ENCODE assay signal across 8 cellular contexts in genomic region chr13:41263261-41263971, GRCh38. TPM values are rescaled to one million over a fixed set of nuclear protein-coding genes. Genes with fewer than 3 reads are reported as not detected.
DNase-seq lines count a peak whose midpoint lies in the region; ATAC-seq lines count a peak whose summit lies in the region.

Gene MTRF1, minus strand, starts transcription at chr13:41263576. Its CDS starts 2,669 bp downstream, at chr13:41260907.

- no peaks in the 10 kb centered on the region for H3K36me3 ChIP-seq in CD4-positive, alpha-beta memory T cell (ENCODE audit: insufficient read depth, low read length)

- H3K27ac ChIP-seq in CD4-positive, alpha-beta memory T cell (ENCODE audit: low read depth, low read length), result peak within 1 kb of the TSS; percentile 67

- H3K4me1 ChIP-seq in CD4-positive, alpha-beta memory T cell (ENCODE audit: insufficient read depth, low read length), result peaks cover 19% of the 10 kb centered on the region

- no peaks in the 10 kb centered on the region for H3K27me3 Mint-ChIP-seq in CD4-positive, alpha-beta memory T cell
- H3K27me3 Mint-ChIP-seq in activated CD8-positive, alpha-beta T cell treated with anti-CD3 and anti-CD28 coated beads, Interleukin-2, amount 10 ng/mL, durations not matched to agents 7 days and 5 days (ENCODE audit: low read depth), result no peaks in the 10 kb centered on the region

- intact Hi-C loops in CD4-positive, alpha-beta memory T cell (cut with micrococcal nuclease), result loop anchor here (1.0 to 10.0 kb wide), 9 partner anchors 48 to 1011 kb away; partner anchors contain the start of genes AKAP11, DGKH, KBTBD6 and KBTBD7

- peak within 1 kb of the TSS; percentile 94 to 99 (median 98) for H3K4me3 Mint-ChIP-seq in CD4-positive, alpha-beta memory T cell
- H3K4me3 Mint-ChIP-seq in activated CD8-positive, alpha-beta T cell treated with anti-CD3 and anti-CD28 coated beads, Interleukin-2, amount 10 ng/mL, durations not matched to agents 7 days and 5 days, result peak within 1 kb of the TSS; percentile 94

- H3K4me3 ChIP-seq in CD4-positive, alpha-beta memory T cell (ENCODE audit: low read length in 2 of 2), result peak within 1 kb of the TSS; percentile 80 to 82

- peak within 1 kb of the TSS; percentile 88 to 99 (median 98) for H3K27ac Mint-ChIP-seq in CD4-positive, alpha-beta memory T cell
- H3K27ac Mint-ChIP-seq in activated CD8-positive, alpha-beta T cell treated with anti-CD3 and anti-CD28 coated beads, Interleukin-2, amount 10 ng/mL, durations not matched to agents 7 days and 5 days, result peak within 1 kb of the TSS; percentile 97

- peaks cover 13 to 18% (median 15%) of the 10 kb centered on the region in 4 donors for H3K4me1 Mint-ChIP-seq in CD4-positive, alpha-beta memory T cell
- H3K4me1 Mint-ChIP-seq in activated CD8-positive, alpha-beta T cell treated with anti-CD3 and anti-CD28 coated beads, Interleukin-2, amount 10 ng/mL, durations not matched to agents 7 days and 5 days (ENCODE audit: low read depth), result peaks cover 25% of the 10 kb centered on the region

- H3K27me3 ChIP-seq in CD4-positive, alpha-beta memory T cell (ENCODE audit: insufficient read depth, low read length), result no peaks in the 10 kb centered on the region

- H3K9me3 ChIP-seq in CD4-positive, alpha-beta memory T cell (ENCODE audit: control insufficient read depth in 1 of 2, low read length in 2 of 2), result peaks cover 0 to 3% of the 10 kb centered on the region in 2 donors

- DNase-seq in CD4-positive, alpha-beta memory T cell, result peak; percentile 86 to 89 (median 87)
- DNase-seq in HK-2 (ENCODE audit: unreplicated experiment) (peak; percentile 66), NCI-H82 treated with DMSO at 0.1 percent for 48 hours (lab: John Stamatoyannopoulos, UW; ENCODE audit: unreplicated experiment) (peak; percentile 86), medulla oblongata (ENCODE audit: extremely low spot score) (peak; percentile 94)
- DNase-seq in activated CD8-positive, alpha-beta T cell treated with anti-CD3 and anti-CD28 coated beads, Interleukin-2, amount 10 ng/mL, durations not matched to agents 7 days and 5 days, result peak; percentile 88
- peak; percentile 72 for DNase-seq in effector CD4-positive, alpha-beta T cell
- DNase-seq in stimulated activated CD8-positive, alpha-beta memory T cell treated with anti-CD3 and anti-CD28 coated beads, Interleukin-12 subunit alpha, Interleukin-12 subunit beta, amount 100 ng/mL, for 1 hour (ENCODE audit: low read depth), result peak; percentile 55

- CTCF ChIA-PET in CD4-positive, alpha-beta memory T cell (lab: Charles Lee; ENCODE audit: partially characterized antibody), result no interaction called here
- CTCF ChIA-PET in activated CD8-positive, alpha-beta T cell treated with anti-CD3 and anti-CD28 coated beads, Interleukin-2, amount 10 ng/mL, durations not matched to agents 7 days and 5 days (lab: Charles Lee), result interaction anchor here (1.0 to 1.5 kb wide), 3 partner anchors 9 to 41 kb away, joined by 3 read pairs; no protein-coding TSS in a partner anchor

- peaks cover 0 to 6% (median 3%) of the 10 kb centered on the region in 8 donors for H3K9me3 Mint-ChIP-seq in CD4-positive, alpha-beta memory T cell
- H3K9me3 Mint-ChIP-seq in activated CD8-positive, alpha-beta T cell treated with anti-CD3 and anti-CD28 coated beads, Interleukin-2, amount 10 ng/mL, durations not matched to agents 7 days and 5 days (ENCODE audit: insufficient read depth), result peaks cover 10% of the 10 kb centered on the region

- peak; percentile 93 for ATAC-seq in GM19455 (IDR thresholded peaks at IDR 0.05; ENCODE audit: unreplicated experiment)
- peak; percentile 96 for ATAC-seq in activated CD8-positive, alpha-beta T cell treated with anti-CD3 and anti-CD28 coated beads, Interleukin-2, amount 10 ng/mL, durations not matched to agents 7 days and 5 days

- POLR2A ChIA-PET in CD4-positive, alpha-beta memory T cell (lab: Charles Lee; ENCODE audit: partially characterized antibody), result interaction anchor here (0.7 to 2.1 kb wide), 14 partner anchors 9 to 1008 kb away, joined by 3 to 7 read pairs (median 4); partner anchors contain the start of genes AKAP11, KBTBD7 and WBP4
- POLR2A ChIA-PET in activated CD8-positive, alpha-beta T cell treated with anti-CD3 and anti-CD28 coated beads, Interleukin-2, amount 10 ng/mL, durations not matched to agents 7 days and 5 days (lab: Charles Lee), result interaction anchor here (0.6 to 1.2 kb wide), 10 partner anchors 8 to 1074 kb away, joined by 3 to 11 read pairs (median 4); partner anchors contain the start of genes NAA16 and VWA8

- H3K36me3 Mint-ChIP-seq in CD4-positive, alpha-beta memory T cell, result peaks cover 12 to 32% of the 10 kb centered on the region in 2 donors
- peaks cover 40% of the 10 kb centered on the region for H3K36me3 Mint-ChIP-seq in activated CD8-positive, alpha-beta T cell treated with anti-CD3 and anti-CD28 coated beads, Interleukin-2, amount 10 ng/mL, durations not matched to agents 7 days and 5 days (ENCODE audit: low read depth)

RNA-seq across cellular contexts. Expression of gene MTRF1, which starts in this region (rescaled TPM):
- 10 to 100 TPM; 29.5 to 30.1 TPM for total RNA-seq in CD4-positive, alpha-beta memory T cell
- polyA plus RNA-seq in CD4-positive, alpha-beta memory T cell, result 10 to 100 TPM in 1 of 2 donors, 1 to 10 TPM in 1; 5.3 to 16.0 TPM
- 10 to 100 TPM; 18.2 to 22.0 TPM for total RNA-seq in activated CD8-positive, alpha-beta T cell treated with anti-CD3 and anti-CD28 coated beads, Interleukin-2, amount 10 ng/mL, durations not matched to agents 7 days and 5 days

Comparison
In these comparisons a context has a peak if more than half of its experiments do, and no peak if none do; other contexts are left out.
1. Peak in every context shown above with its lines: DNase-seq, ATAC-seq, H3K4me3 ChIP-seq and H3K27ac ChIP-seq.